Comparison of ENCODE assay signal across 8 cellular contexts in genomic region chr3:179451335-179452165, GRCh38. TPM values are rescaled to one million over a fixed set of nuclear protein-coding genes. Genes with fewer than 3 reads are reported as not detected.
DNase-seq lines count a peak whose midpoint lies in the region; ATAC-seq and TF ChIP-seq lines count a peak whose summit lies in the region.

Gene GNB4 (minus strand): TSS chr3:179451470. CDS start chr3:179426200, 25,270 bp downstream.

- CTCF ChIA-PET in PC-9 (lab: Charles Lee): interaction anchor here (0.6 kb wide), 1 partner anchor 96 kb away, joined by 4 read pairs; no protein-coding TSS in a partner anchor

- POLR2A ChIA-PET in PC-9 (lab: Charles Lee; ENCODE audit: unreplicated experiment): interaction anchor here (0.8 kb wide), 1 partner anchor 111 kb away, joined by 11 read pairs; the partner anchor contains the start of gene ACTL6A

- peak within 1 kb of the TSS; percentile 40 to 89 (median 84) for H3K27ac Mint-ChIP-seq in IgD-negative memory B cell
- H3K27ac Mint-ChIP-seq in natural killer cell treated with Interleukin-12 subunit alpha and Interleukin-12 subunit beta and Interleukin-15 and Interleukin-18, amount 100 ng/mL, for 72 hours: peak within 1 kb of the TSS; percentile 27 to 42

- H3K9me2 ChIP-seq in DOHH2 (replicated peaks; ENCODE audit: control insufficient read depth, low read length) (no peaks in the 10 kb centered on the region), PC-9 (ENCODE audit: insufficient read depth) (no peaks in the 10 kb centered on the region)

- H3K4me1 Mint-ChIP-seq in IgD-negative memory B cell: peaks cover 10 to 32% (median 31%) of the 10 kb centered on the region in 3 donors
- peaks cover 14 to 25% of the 10 kb centered on the region in 2 donors for H3K4me1 Mint-ChIP-seq in natural killer cell treated with Interleukin-12 subunit alpha and Interleukin-12 subunit beta and Interleukin-15 and Interleukin-18, amount 100 ng/mL, for 72 hours (ENCODE audit: low read depth in 2 of 2)

- H4K20me1 ChIP-seq in DOHH2 (ENCODE audit: control insufficient read depth, insufficient read depth, low read depth, low read length): no peaks in the 10 kb centered on the region; the same call in 1 of the 2 replicates
- H4K20me1 ChIP-seq in PC-9 (ENCODE audit: insufficient read depth): no peaks in the 10 kb centered on the region

- H2AFZ ChIP-seq in PC-9: peak within 1 kb of the TSS; percentile 90

- H3K27me3 ChIP-seq in DOHH2 (ENCODE audit: control insufficient read depth, low read length) (peaks cover 6% of the 10 kb centered on the region; the same call in 1 of the 2 replicates), PC-9 (ENCODE audit: insufficient read depth, low read depth) (0 out of 2 replicates have a peak, but pooled peaks cover 3% of the 10 kb centered on the region), thoracic aorta (replicated peaks; ENCODE audit: insufficient read depth) (no peaks in the 10 kb centered on the region)

- H3K79me2 ChIP-seq in DOHH2 (ENCODE audit: control insufficient read depth, low read length) (peaks cover 42% of the 10 kb centered on the region), PC-9 (ENCODE audit: low read depth) (no peaks in the 10 kb centered on the region)

- H3K4me3 Mint-ChIP-seq in IgD-negative memory B cell: peak within 1 kb of the TSS; percentile 87 to 97 (median 95)
- H3K4me3 Mint-ChIP-seq in natural killer cell treated with Interleukin-12 subunit alpha and Interleukin-12 subunit beta and Interleukin-15 and Interleukin-18, amount 100 ng/mL, for 72 hours: peak within 1 kb of the TSS; percentile 88

- DNase-seq in PC-9 (peak; percentile 58 to 87), fibroblast of villous mesenchyme (ENCODE audit: low read depth) (peak; percentile 86), thoracic aorta (ENCODE audit: low spot score) (peak; percentile 36)
- peak; percentile 70 for DNase-seq in activated effector memory CD4-positive, alpha-beta T cell treated with anti-CD3 and anti-CD28 coated beads, Interleukin-2, amount 50 U/mL, for 16 hours
- DNase-seq in natural killer cell treated with Interleukin-12 subunit alpha and Interleukin-12 subunit beta and Interleukin-15 and Interleukin-18, amount 100 ng/mL, for 72 hours (ENCODE audit: low spot score): peak; percentile 67

- peaks cover 3% of the 10 kb centered on the region for H3K36me3 Mint-ChIP-seq in IgD-negative memory B cell
- no peaks in the 10 kb centered on the region for H3K36me3 Mint-ChIP-seq in natural killer cell treated with Interleukin-12 subunit alpha and Interleukin-12 subunit beta and Interleukin-15 and Interleukin-18, amount 100 ng/mL, for 72 hours

- H3K27me3 Mint-ChIP-seq in IgD-negative memory B cell: peaks cover 9% of the 10 kb centered on the region
- peaks cover 32 to 67% of the 10 kb centered on the region in 2 donors for H3K27me3 Mint-ChIP-seq in natural killer cell treated with Interleukin-12 subunit alpha and Interleukin-12 subunit beta and Interleukin-15 and Interleukin-18, amount 100 ng/mL, for 72 hours

- H3K4me3 ChIP-seq in DOHH2 (ENCODE audit: low read length): peak within 1 kb of the TSS; percentile 91
- H3K4me3 ChIP-seq in PC-9: peak within 1 kb of the TSS; percentile 63
- H3K4me3 ChIP-seq in fibroblast of villous mesenchyme (ENCODE audit: low read depth, low read length): peak within 1 kb of the TSS; percentile 92
- H3K4me3 ChIP-seq in thoracic aorta: peak within 1 kb of the TSS; percentile 77

- H3K9me3 ChIP-seq in DOHH2 (ENCODE audit: control insufficient read depth, insufficient read depth, low read length) (no peaks in the 10 kb centered on the region), PC-9 (ENCODE audit: insufficient read depth, low read depth) (peaks cover 4% of the 10 kb centered on the region; the same call in 1 of the 2 replicates), thoracic aorta (no peaks in the 10 kb centered on the region)

- 0 out of 2 replicates have a peak, but pooled peaks cover 5% of the 10 kb centered on the region for H3K36me3 ChIP-seq in DOHH2 (ENCODE audit: control insufficient read depth, low read length)
- no peaks in the 10 kb centered on the region for H3K36me3 ChIP-seq in PC-9 (ENCODE audit: low read depth)
- H3K36me3 ChIP-seq in thoracic aorta: no peaks in the 10 kb centered on the region

- peaks cover 17% of the 10 kb centered on the region; the same call in 1 of the 2 replicates for H3F3A ChIP-seq in DOHH2 (ENCODE audit: control insufficient read depth, insufficient read depth)
- H3F3A ChIP-seq in PC-9 (ENCODE audit: insufficient read depth, low read depth): no peaks in the 10 kb centered on the region; the same call in 1 of the 2 replicates

- ATAC-seq in GM21717 (IDR thresholded peaks at IDR 0.05; ENCODE audit: unreplicated experiment): peak; percentile 79
- ATAC-seq in natural killer cell treated with Interleukin-12 subunit alpha and Interleukin-12 subunit beta and Interleukin-15 and Interleukin-18, amount 100 ng/mL, for 72 hours: peak; percentile 88 to 90
- ATAC-seq in thoracic aorta (ENCODE audit: insufficient number of reproducible peaks, low FRiP score, low read depth): peak; percentile 75

- no peak for TF ChIP-seq CTCF in DOHH2 (IDR thresholded peaks at IDR 0.05; ENCODE audit: low read depth, low read length, poor library complexity, severe bottlenecking)
- no peak for TF ChIP-seq CTCF in PC-9 (conservative IDR thresholded peaks at IDR 0.05)
- no peak for TF ChIP-seq CTCF in fibroblast of villous mesenchyme (IDR thresholded peaks at IDR 0.05; ENCODE audit: insufficient read depth, low read depth, low read length)
- TF ChIP-seq CTCF in thoracic aorta (IDR thresholded peaks at IDR 0.05): no peak

- BruUV-seq in PC-9 (replicated peaks; lab: Mats Ljungman, UMichigan): no TSS peak

- H3K4me2 ChIP-seq in DOHH2 (ENCODE audit: low read length): peak within 1 kb of the TSS; percentile 88
- H3K4me2 ChIP-seq in PC-9: peak within 1 kb of the TSS; percentile 89

- H3K4me1 ChIP-seq in DOHH2 (ENCODE audit: control insufficient read depth, low read length) (peaks cover 54% of the 10 kb centered on the region), PC-9 (replicated peaks; ENCODE audit: insufficient read depth) (peaks cover 5% of the 10 kb centered on the region; the same call in 1 of the 2 replicates), thoracic aorta (ENCODE audit: control insufficient read depth in 1 of 2, low read depth in 2 of 2) (peaks cover 21 to 37% of the 10 kb centered on the region in 2 donors)

- intact Hi-C loops in PC-9 (cut with micrococcal nuclease; ENCODE audit: unreplicated experiment): no loop called here

- H3K9me3 Mint-ChIP-seq in IgD-negative memory B cell: no peaks in the 10 kb centered on the region
- H3K9me3 Mint-ChIP-seq in natural killer cell treated with Interleukin-12 subunit alpha and Interleukin-12 subunit beta and Interleukin-15 and Interleukin-18, amount 100 ng/mL, for 72 hours: no peaks in the 10 kb centered on the region

- peak within 1 kb of the TSS; percentile 31 for H3K27ac ChIP-seq in DOHH2 (ENCODE audit: low read depth, low read length)
- H3K27ac ChIP-seq in PC-9: no peak within 1 kb of the TSS
- H3K27ac ChIP-seq in thoracic aorta: peak within 1 kb of the TSS; percentile 84 to 90

RNA-seq across cellular contexts. Expression of gene GNB4, which starts in this region (rescaled TPM):
- 15.3 TPM for polyA plus RNA-seq in IgD-negative memory B cell
- 18.0 and 19.4 TPM in 2 replicates for total RNA-seq in PC-9 (2021)
- total RNA-seq in fibroblast of villous mesenchyme: 71.5 and 87.2 TPM in 2 replicates
- total RNA-seq in natural killer cell treated with Interleukin-12 subunit alpha and Interleukin-12 subunit beta and Interleukin-15 and Interleukin-18, amount 100 ng/mL, for 72 hours: 1 to 10 TPM; 7.2 TPM
- 10 to 100 TPM; 66.2 to 66.7 TPM for total RNA-seq in thoracic aorta

Comparison
In these comparisons a context has a peak if more than half of its experiments do, and no peak if none do; other contexts are left out.
1. DNase-seq: peak in every context shown above with its lines; median percentile 86 in fibroblast of villous mesenchyme; 72 in PC-9; 70 in activated effector memory CD4-positive, alpha-beta T cell treated with anti-CD3 and anti-CD28 coated beads, Interleukin-2, amount 50 U/mL, for 16 hours; 67 in natural killer cell treated with Interleukin-12 subunit alpha and Interleukin-12 subunit beta and Interleukin-15 and Interleukin-18, amount 100 ng/mL, for 72 hours; 36 in thoracic aorta.